In genomic region chr4:139438141-139438540, GRCh38 we compare ENCODE assay signal across 25 cellular contexts.
"Had no signal": no experiment of that assay in that cellular context is flagged by ENCODE, and none has a peak within 500 bp of the region (broad histone marks: within the 10 kb centered on the region; RNA-seq: fewer than 3 reads in every experiment).

No MANE protein-coding gene starts in this region.

- H3K27ac Mint-ChIP-seq: activated CD8-positive, alpha-beta T cell treated with anti-CD3 and anti-CD28 coated beads, Interleukin-2, amount 10 ng/mL, durations not matched to agents 7 days and 5 days; activated naive CD4-positive, alpha-beta T cell treated with anti-CD3 and anti-CD28 coated beads, Interleukin-2, amount 50 U/mL, for 72 hours; activated T-helper 1 cell treated with anti-CD3 and anti-CD28 coated beads, Interleukin-12 subunit alpha, Interleukin-12 subunit beta, Interleukin-2, Interleukin-4 antibody, amounts not matched to agents 30 ng/mL and 10 ng/mL and 1 ng/mL, durations not matched to agents 14 hours and 24 hours and 36 hours; T-helper 17 cell; WTC11 had no signal

- DNase-seq: activated CD4-positive, alpha-beta T cell treated with anti-CD3 and anti-CD28 coated beads for 48 hours; activated CD4-positive, alpha-beta T cell treated with anti-CD3 and anti-CD28 coated beads, Interleukin-2, amount 50 U/mL, for 4 hours; activated CD4-positive, CD25-positive, alpha-beta regulatory T cell treated with anti-CD3 and anti-CD28 coated beads, Interleukin-2, amount 50 U/mL, for 72 hours; activated CD8-positive, alpha-beta memory T cell treated with anti-CD3 and anti-CD28 coated beads, Interleukin-2, amount 50 U/mL, for 48 hours; activated CD8-positive, alpha-beta T cell treated with anti-CD3 and anti-CD28 coated beads, Interleukin-2, amount 10 ng/mL, durations not matched to agents 7 days and 5 days; activated effector memory CD4-positive, alpha-beta T cell treated with Interleukin-2 at 50 U/mL for 16 hours; activated naive CD4-positive, alpha-beta T cell; activated T-cell treated with anti-CD3 and anti-CD28 coated beads, Interleukin-2, amount 50 U/mL, for 1 hour; amygdala; Kasumi-1; KBM-7; NCI-H1048; NCI-H1417; NCI-H1930; NCI-H2171; NCI-H2227 treated with DMSO at 0.1 percent for 48 hours; NCI-H446 treated with DMSO at 0.1 percent for 48 hours; NCI-H524 treated with DMSO at 0.1 percent for 48 hours; NCI-H748 treated with DMSO at 0.1 percent for 48 hours; SIG-M5; T-helper 17 cell; T-helper 9 cell had no signal

- H3K27me3 Mint-ChIP-seq: T-helper 17 cell had no signal

- H3K4me1 Mint-ChIP-seq: T-helper 17 cell, WTC11 had no signal

- ATAC-seq: activated CD8-positive, alpha-beta T cell treated with anti-CD3 and anti-CD28 coated beads, Interleukin-2, amount 10 ng/mL, durations not matched to agents 7 days and 5 days; activated naive CD4-positive, alpha-beta T cell treated with anti-CD3 and anti-CD28 coated beads, Interleukin-2, amount 50 U/mL, for 72 hours; T-helper 17 cell; WTC11 had no signal

- H3K4me3 Mint-ChIP-seq: activated CD8-positive, alpha-beta T cell treated with anti-CD3 and anti-CD28 coated beads, Interleukin-2, amount 10 ng/mL, durations not matched to agents 7 days and 5 days; activated T-helper 1 cell treated with anti-CD3 and anti-CD28 coated beads, Interleukin-12 subunit alpha, Interleukin-12 subunit beta, Interleukin-2, Interleukin-4 antibody, amounts not matched to agents 30 ng/mL and 10 ng/mL and 1 ng/mL, durations not matched to agents 14 hours and 24 hours and 36 hours; T-helper 17 cell; WTC11 had no signal
